Comparison of ENCODE assay signal across 22 cellular contexts in genomic region chr4:78480286-78480685, GRCh38.
"Had no signal": no experiment of that assay in that cellular context is flagged by ENCODE, and none has a peak within 500 bp of the region (broad histone marks: within the 10 kb centered on the region; RNA-seq: fewer than 3 reads in every experiment).

No MANE protein-coding gene starts in this region.

- H3K27me3 Mint-ChIP-seq: brain; stimulated activated naive CD8-positive, alpha-beta T cell treated with anti-CD3 and anti-CD28 coated beads, Interleukin-15, amount 100 ng/mL, for 72 hours had no signal

- H3K36me3 Mint-ChIP-seq: activated naive CD8-positive, alpha-beta T cell treated with anti-CD3 and anti-CD28 coated beads, Interleukin-2, amount 10 ng/mL, durations not matched to agents 7 days and 5 days; immature natural killer cell; memory B cell; naive thymus-derived CD4-positive, alpha-beta T cell had no signal

- H3K4me1 Mint-ChIP-seq: activated naive CD8-positive, alpha-beta T cell treated with anti-CD3 and anti-CD28 coated beads, Interleukin-2, amount 10 ng/mL, durations not matched to agents 7 days and 5 days; brain; central memory CD8-positive, alpha-beta T cell; immature natural killer cell; memory B cell; naive thymus-derived CD4-positive, alpha-beta T cell; stimulated activated naive CD8-positive, alpha-beta T cell treated with anti-CD3 and anti-CD28 coated beads, Interleukin-15, amount 100 ng/mL, for 72 hours had no signal

- DNase-seq: activated CD4-positive, alpha-beta T cell treated with anti-CD3 and anti-CD28 coated beads for 1 hour; activated CD4-positive, alpha-beta T cell treated with anti-CD3 and anti-CD28 coated beads, Interleukin-2, amount 50 U/mL, for 4 hours; activated naive CD4-positive, alpha-beta T cell treated with Interleukin-2 at 50 U/mL for 16 hours; activated naive CD8-positive, alpha-beta T cell treated with anti-CD3 and anti-CD28 coated beads, Interleukin-2, amount 10 ng/mL, durations not matched to agents 7 days and 5 days; activated T-cell treated with anti-CD3 and anti-CD28 coated beads for 4 hours; anterior cingulate cortex; gastrocnemius medialis; head of caudate nucleus; immature natural killer cell; left ventricle myocardium superior; mucosa of descending colon; naive thymus-derived CD4-positive, alpha-beta T cell; right cardiac atrium; stimulated activated CD4-positive, alpha-beta T cell treated with anti-CD3 and anti-CD28 coated beads, Interleukin-4, amount 100 ng/mL, for 1 hour; stimulated activated naive CD8-positive, alpha-beta T cell treated with anti-CD3 and anti-CD28 coated beads, Interleukin-15, amount 100 ng/mL, for 72 hours; T-helper 2 cell; trophoblast cell; WERI-Rb-1 had no signal

- H3K27ac Mint-ChIP-seq: activated naive CD8-positive, alpha-beta T cell treated with anti-CD3 and anti-CD28 coated beads, Interleukin-2, amount 10 ng/mL, durations not matched to agents 7 days and 5 days; brain; immature natural killer cell; memory B cell; naive thymus-derived CD4-positive, alpha-beta T cell; neural progenitor cell; stimulated activated naive CD8-positive, alpha-beta T cell treated with anti-CD3 and anti-CD28 coated beads, Interleukin-15, amount 100 ng/mL, for 72 hours had no signal

- H3K4me3 Mint-ChIP-seq: activated naive CD8-positive, alpha-beta T cell treated with anti-CD3 and anti-CD28 coated beads, Interleukin-2, amount 10 ng/mL, durations not matched to agents 7 days and 5 days; brain; central memory CD8-positive, alpha-beta T cell; immature natural killer cell; memory B cell; naive thymus-derived CD4-positive, alpha-beta T cell; neural progenitor cell; stimulated activated naive CD8-positive, alpha-beta T cell treated with anti-CD3 and anti-CD28 coated beads, Interleukin-15, amount 100 ng/mL, for 72 hours had no signal

- H3K9me3 Mint-ChIP-seq: activated naive CD8-positive, alpha-beta T cell treated with anti-CD3 and anti-CD28 coated beads, Interleukin-2, amount 10 ng/mL, durations not matched to agents 7 days and 5 days; brain; central memory CD8-positive, alpha-beta T cell; immature natural killer cell; memory B cell; naive thymus-derived CD4-positive, alpha-beta T cell; neural progenitor cell; stimulated activated naive CD8-positive, alpha-beta T cell treated with anti-CD3 and anti-CD28 coated beads, Interleukin-15, amount 100 ng/mL, for 72 hours had no signal
